8 cellular contexts compared by ENCODE assay signal in genomic region chr20:32206383-32207210, GRCh38. TPM values are rescaled to one million over a fixed set of nuclear protein-coding genes. Genes with fewer than 3 reads are reported as not detected.
DNase-seq lines count a peak whose midpoint lies in the region; ATAC-seq and TF ChIP-seq lines count a peak whose summit lies in the region.

No MANE protein-coding gene starts in this region.

- H3K36me3 Mint-ChIP-seq in T-helper 2 cell treated with Interferon-gamma antibody and Interleukin-4, amounts not matched to agents 5 μg/mL and 100 μg/mL, for 36 hours (ENCODE audit: low read depth): peaks cover 31% of the 10 kb centered on the region

- H3K27me3 Mint-ChIP-seq in T-helper 2 cell treated with Interferon-gamma antibody and Interleukin-4, amounts not matched to agents 5 μg/mL and 100 μg/mL, for 36 hours (ENCODE audit: low read depth): no peaks in the 10 kb centered on the region

- H3K4me1 ChIP-seq in esophagus muscularis mucosa (peaks cover 58 to 82% (median 68%) of the 10 kb centered on the region in 4 donors), prostate gland (replicated peaks) (peaks cover 33% of the 10 kb centered on the region)

- ATAC-seq in HG03432 (IDR thresholded peaks at IDR 0.05; ENCODE audit: unreplicated experiment) (no peak), HG02885 (IDR thresholded peaks at IDR 0.05; ENCODE audit: poor library complexity, unreplicated experiment) (no peak)

- H3K36me3 ChIP-seq in esophagus muscularis mucosa (peaks cover under 1 to 26% (median 23%) of the 10 kb centered on the region in 4 donors), prostate gland (no peaks in the 10 kb centered on the region)

- H3K9me3 Mint-ChIP-seq in T-helper 2 cell treated with Interferon-gamma antibody and Interleukin-4, amounts not matched to agents 5 μg/mL and 100 μg/mL, for 36 hours: no peaks in the 10 kb centered on the region

- WGBS in esophagus muscularis mucosa: 32% methylated on average over 9 of the region's 10 CpGs
- 18% methylated on average over 10 of the region's 10 CpGs for WGBS in prostate gland

- intact Hi-C loops in esophagus muscularis mucosa (cut with DNase I) (loop anchor here (5.0 to 10.0 kb wide), 4 partner anchors 71 to 278 kb away; partner anchors contain the start of genes ASXL1, KIF3B and TM9SF4), prostate gland (cut with DNase I) (loop anchor here (10.0 kb wide), 2 partner anchors 102 to 278 kb away; partner anchors contain the start of gene TM9SF4)

- H3K9me3 ChIP-seq in esophagus muscularis mucosa (no peaks in the 10 kb centered on the region), prostate gland (no peaks in the 10 kb centered on the region)

- peak overlapping the region; percentile 88 to 92 (median 91) for H3K27ac ChIP-seq in esophagus muscularis mucosa (replicated peaks in 1 of 4)
- H3K27ac ChIP-seq in prostate gland: peak overlapping the region; percentile 94 to 97

- TF ChIP-seq EP300 in esophagus muscularis mucosa (IDR thresholded peaks at IDR 0.05): no peak

- H3K27me3 ChIP-seq in esophagus muscularis mucosa (no peaks in the 10 kb centered on the region), prostate gland (replicated peaks; ENCODE audit: insufficient read depth) (no peaks in the 10 kb centered on the region)

- H3K4me3 ChIP-seq in GM12875 (ENCODE audit: low read depth, low read length) (peak overlapping the region; percentile 87), esophagus muscularis mucosa (peak overlapping the region; percentile 94 to 99 (median 97)), prostate gland (peak overlapping the region; percentile 96 to 99)

- DNase-seq in T-helper 2 cell treated with Interferon-gamma antibody and Interleukin-4, amounts not matched to agents 5 μg/mL and 100 μg/mL, for 36 hours (ENCODE audit: low spot score): no peak
- DNase-seq in esophagus muscularis mucosa (ENCODE audit: extremely low spot score): no peak
- no peak for DNase-seq in prostate gland (ENCODE audit: low spot score)
- no peak for DNase-seq in NCI-H1930 (lab: John Stamatoyannopoulos, UW)
- no peak for DNase-seq in GF-D8 (lab: John Stamatoyannopoulos, UW)

- TF ChIP-seq POLR2A in esophagus muscularis mucosa (IDR thresholded peaks at IDR 0.05; ENCODE audit: low read depth) (no peak), prostate gland (IDR thresholded peaks at IDR 0.05) (no peak)

- peak overlapping the region; percentile 98 for H3K4me3 Mint-ChIP-seq in T-helper 2 cell treated with Interferon-gamma antibody and Interleukin-4, amounts not matched to agents 5 μg/mL and 100 μg/mL, for 36 hours

- H3K27ac Mint-ChIP-seq in T-helper 2 cell treated with Interferon-gamma antibody and Interleukin-4, amounts not matched to agents 5 μg/mL and 100 μg/mL, for 36 hours: peak overlapping the region; percentile 93

- H3K4me1 Mint-ChIP-seq in T-helper 2 cell treated with Interferon-gamma antibody and Interleukin-4, amounts not matched to agents 5 μg/mL and 100 μg/mL, for 36 hours (ENCODE audit: low read depth): peaks cover 60% of the 10 kb centered on the region

- TF ChIP-seq CTCF in GM12875 (IDR thresholded peaks at IDR 0.05; ENCODE audit: borderline replicate concordance, insufficient read depth, low read depth, low read length) (no peak), esophagus muscularis mucosa (IDR thresholded peaks at IDR 0.05) (no peak), prostate gland (IDR thresholded peaks at IDR 0.05) (no peak)

RNA-seq across cellular contexts. Expression of gene PLAGL2, which starts 0.9 kb away (rescaled TPM):
- 10 to 100 TPM in 1 of 4 donors, 1 to 10 TPM in 3; 5.4 to 10.8 (median 8.0) TPM for total RNA-seq in esophagus muscularis mucosa
- 10 to 100 TPM; 11.2 to 17.4 TPM for total RNA-seq in prostate gland

RNA-seq across cellular contexts. Expression of gene POFUT1, which starts 1.1 kb away (rescaled TPM):
- total RNA-seq in esophagus muscularis mucosa: 10 to 100 TPM; 21.7 to 31.9 (median 29.8) TPM
- total RNA-seq in prostate gland: 10 to 100 TPM; 33.2 to 44.3 TPM
